In genomic region chr5:32845171-32845570, GRCh38 we compare ENCODE assay signal across 9 cellular contexts.
"Had no signal": no experiment of that assay in that cellular context is flagged by ENCODE, and none has a peak within 500 bp of the region (broad histone marks: within the 10 kb centered on the region; RNA-seq: fewer than 3 reads in every experiment).

No MANE protein-coding gene starts in this region.

- H3K4me3 ChIP-seq: GM23248, HAP-1, K562 had no signal

- H3K9ac ChIP-seq: GM23248 had no signal

- H3K4me3 Mint-ChIP-seq: HFFc6 had no signal

- H3K27ac ChIP-seq: GM23248, HL-60 had no signal

- H3K4me1 ChIP-seq: HAP-1 had no signal

- H3K9me3 ChIP-seq: HAP-1 had no signal

- DNase-seq: GM23248, GOT3, H7, HFFc6, IMR-90 had no signal

- H2AFZ ChIP-seq: GM23248 had no signal

- ATAC-seq: HCT116, K562 had no signal

- H3K9me3 Mint-ChIP-seq: HFFc6 had no signal

- H3K36me3 ChIP-seq: HAP-1 had no signal

- H3K27ac Mint-ChIP-seq: HFFc6 had no signal
